27 cellular contexts compared by ENCODE assay signal in genomic region chr16:945271-946047, GRCh38. TPM values are rescaled to one million over a fixed set of nuclear protein-coding genes. Genes with fewer than 3 reads are reported as not detected.
DNase-seq lines count a peak whose midpoint lies in the region; ATAC-seq and TF ChIP-seq lines count a peak whose summit lies in the region.
"Had no signal": no experiment of that assay in that cellular context is flagged by ENCODE, and none has a peak within 500 bp of the region (broad histone marks: within the 10 kb centered on the region; RNA-seq: fewer than 3 reads in every experiment).

No MANE protein-coding gene starts in this region.

- TF ChIP-seq CTCF in chondrocyte (IDR thresholded peaks at IDR 0.05) (no peak), osteoblast (IDR thresholded peaks at IDR 0.05; ENCODE audit: extremely low read depth, low read depth, low read length) (no peak), smooth muscle cell (IDR thresholded peaks at IDR 0.05; ENCODE audit: borderline replicate concordance, insufficient read depth, poor library complexity, severe bottlenecking) (no peak), natural killer cell (IDR thresholded peaks at IDR 0.05) (no peak)

- H3K36me3 Mint-ChIP-seq in chondrocyte (ENCODE audit: low read depth) (peaks cover 35% of the 10 kb centered on the region), natural killer cell (peaks cover 30% of the 10 kb centered on the region)

- H2AFZ ChIP-seq in osteoblast (ENCODE audit: low read length) (no peak overlapping the region), smooth muscle cell (ENCODE audit: low read depth) (no peak overlapping the region)
- H2AFZ ChIP-seq: PC-9 had no signal

- H3K36me3 ChIP-seq in osteoblast (ENCODE audit: insufficient read depth, low read length) (no peaks in the 10 kb centered on the region), smooth muscle cell (ENCODE audit: low read depth) (no peaks in the 10 kb centered on the region)
- H3K36me3 ChIP-seq: HAP-1, SJCRH30 had no signal

- H3K4me3 ChIP-seq in osteoblast (ENCODE audit: insufficient read depth, low read length), result no peak overlapping the region
- H3K4me3 ChIP-seq in smooth muscle cell, result no peak overlapping the region
- H3K4me3 ChIP-seq: A549, GM12878, HAP-1, PC-9, SJCRH30 had no signal

- H3K9me3 Mint-ChIP-seq in chondrocyte (ENCODE audit: low read depth), result peaks cover 30% of the 10 kb centered on the region
- H3K9me3 Mint-ChIP-seq in natural killer cell, result peaks cover 8 to 11% of the 10 kb centered on the region in 2 donors

- no peak overlapping the region for H3K9ac ChIP-seq in smooth muscle cell (ENCODE audit: low read depth)

- peak; percentile 4 for DNase-seq in HK-2 (ENCODE audit: unreplicated experiment)
- no peak for DNase-seq in chondrocyte (ENCODE audit: low spot score)
- peak; percentile 38 for DNase-seq in osteoblast (ENCODE audit: insufficient read length, low spot score, missing footprints)
- DNase-seq in smooth muscle cell (lab: John Stamatoyannopoulos, UW; ENCODE audit: unreplicated experiment), result no peak
- DNase-seq in NCI-H1105 (lab: John Stamatoyannopoulos, UW), result no peak
- DNase-seq in natural killer cell, result no peak
- DNase-seq in effector CD4-positive, alpha-beta T cell, result no peak
- DNase-seq in NCI-H1105 treated with DMSO at 0.1 percent for 48 hours (lab: John Stamatoyannopoulos, UW), result no peak
- DNase-seq: C1 segment of cervical spinal cord; CD4-positive, alpha-beta memory T cell; COR-L47; EL; GDM1; GOT3; NCI-H1417; NCI-H1694; NCI-H2029 treated with DMSO at 0.1 percent for 48 hours; NCI-H526 treated with DMSO at 0.1 percent for 48 hours; SJCRH30 had no signal

- H3K4me1 ChIP-seq in osteoblast (ENCODE audit: insufficient read depth, low read length) (peaks cover 2% of the 10 kb centered on the region), smooth muscle cell (ENCODE audit: low read depth) (no peaks in the 10 kb centered on the region)
- H3K4me1 ChIP-seq: A549, HAP-1, SJCRH30 had no signal

- no peaks in the 10 kb centered on the region for H3K27me3 ChIP-seq in osteoblast (ENCODE audit: insufficient read depth, low read length)
- H3K27me3 ChIP-seq in smooth muscle cell (ENCODE audit: low read depth), result no peaks in the 10 kb centered on the region
- H3K27me3 ChIP-seq: SJCRH30 had no signal

- H3K79me2 ChIP-seq in osteoblast (ENCODE audit: insufficient read depth, low read length) (no peaks in the 10 kb centered on the region), smooth muscle cell (ENCODE audit: low read depth) (no peaks in the 10 kb centered on the region)

- H3K4me1 Mint-ChIP-seq in chondrocyte (ENCODE audit: low read depth) (peaks cover 17% of the 10 kb centered on the region), natural killer cell (no peaks in the 10 kb centered on the region)

- WGBS in smooth muscle cell (ENCODE audit: low lambda C conversion rate), result 83% methylated on average over 10 of the region's 10 CpGs

- no peak overlapping the region for H3K27ac ChIP-seq in osteoblast (ENCODE audit: low read depth, low read length)
- peak overlapping the region; percentile 52 for H3K27ac ChIP-seq in smooth muscle cell (ENCODE audit: low read depth)
- H3K27ac ChIP-seq: A549, HL-60, PC-9, SJCRH30 had no signal

- peak overlapping the region; percentile 84 for H3K27ac Mint-ChIP-seq in chondrocyte (ENCODE audit: unreplicated experiment)
- no peak overlapping the region for H3K27ac Mint-ChIP-seq in natural killer cell
- H3K27ac Mint-ChIP-seq: CD4-positive, alpha-beta memory T cell had no signal

- ATAC-seq in natural killer cell, result no peak
- ATAC-seq: A549, GM12878, Right ventricle myocardium inferior, SK-N-SH treated with all-trans-retinoic acid at 6 μM for 48 hours had no signal

- no peak overlapping the region for H3K4me3 Mint-ChIP-seq in chondrocyte (ENCODE audit: unreplicated experiment)
- H3K4me3 Mint-ChIP-seq in natural killer cell, result no peak overlapping the region
- H3K4me3 Mint-ChIP-seq: CD4-positive, alpha-beta memory T cell had no signal

- intact Hi-C loops in natural killer cell (cut with micrococcal nuclease), result no loop called here

- no peaks in the 10 kb centered on the region for H3K27me3 Mint-ChIP-seq in chondrocyte (ENCODE audit: low read depth)
- no peaks in the 10 kb centered on the region for H3K27me3 Mint-ChIP-seq in natural killer cell (ENCODE audit: low read depth in 2 of 2)
- H3K27me3 Mint-ChIP-seq: CD4-positive, alpha-beta memory T cell had no signal

- no peak overlapping the region for H3K4me2 ChIP-seq in osteoblast (ENCODE audit: insufficient read depth, low read length)
- no peak overlapping the region for H3K4me2 ChIP-seq in smooth muscle cell
- H3K4me2 ChIP-seq: A549, PC-9 had no signal

- H3K9me3 ChIP-seq in osteoblast (ENCODE audit: low read depth, low read length) (peaks cover 3% of the 10 kb centered on the region), smooth muscle cell (replicated peaks; ENCODE audit: low read depth) (peaks cover 15% of the 10 kb centered on the region)
- H3K9me3 ChIP-seq: A549 had no signal

- no peaks in the 10 kb centered on the region for H3F3A ChIP-seq in smooth muscle cell (ENCODE audit: low read depth)

- H4K20me1 ChIP-seq in osteoblast (ENCODE audit: insufficient read depth, low read length), result peaks cover 14% of the 10 kb centered on the region
- peaks cover 28% of the 10 kb centered on the region for H4K20me1 ChIP-seq in smooth muscle cell (ENCODE audit: low read depth)

RNA-seq across cellular contexts. Expression of gene LMF1, which starts 25.3 kb away (rescaled TPM):
- total RNA-seq in chondrocyte (21.6 to 25.6 TPM (median 21.7 TPM) in 3 replicates), osteoblast (25.3 and 35.8 TPM in 2 replicates), smooth muscle cell (17.1 and 25.3 TPM in 2 replicates), natural killer cell (10 to 100 TPM; 28.2 to 42.2 (median 41.2) TPM)
- 29.8 and 33.2 TPM in 2 replicates for polyA plus RNA-seq in smooth muscle cell

RNA-seq across cellular contexts. Expression of gene SOX8, which starts 36.1 kb away (rescaled TPM):
- 0.10 to 0.15 TPM (median 0.15 TPM) in 3 replicates for total RNA-seq in chondrocyte
- under 0.01 TPM in 1 of 2 replicates, not detected in the other for total RNA-seq in osteoblast
- 1.8 and 4.2 TPM in 2 replicates for total RNA-seq in smooth muscle cell
- 2.9 and 3.5 TPM in 2 replicates for polyA plus RNA-seq in smooth muscle cell
- total RNA-seq in natural killer cell, result not detected
- total RNA-seq: GM12878, PC-9, RPMI7951 had no signal
- polyA plus RNA-seq: GM12878 had no signal

Comparison
In these comparisons a context has a peak if more than half of its experiments do, and no peak if none do; other contexts are left out.
1. DNase-seq: peak in HK-2 (single experiment) and osteoblast (single experiment); none in chondrocyte (single experiment), smooth muscle cell (single experiment), NCI-H1105 (single experiment), natural killer cell (single experiment), effector CD4-positive, alpha-beta T cell (single experiment) and NCI-H1105 treated with DMSO at 0.1 percent for 48 hours (single experiment).